8 cellular contexts compared by ENCODE assay signal in genomic region chr17:57868007-57868774, GRCh38. TPM values are rescaled to one million over a fixed set of nuclear protein-coding genes. Genes with fewer than 3 reads are reported as not detected.
A peak's percentile ranks its signal among the peaks of the same experiment; 100 is the strongest.
DNase-seq lines count a peak whose midpoint lies in the region; ATAC-seq and TF ChIP-seq lines count a peak whose summit lies in the region.

No MANE protein-coding gene starts in this region.

- H3K4me3 ChIP-seq in AG09309 (ENCODE audit: control insufficient read depth, low read depth, low read length) = no peak overlapping the region
- H3K4me3 ChIP-seq in breast epithelium = peak overlapping the region in 1 of 3 donors; percentile 4

- DNase-seq in AG09309 (ENCODE audit: low read depth) (peak; percentile 62), NOMO-1 treated with dmso at 0.1 percent for 144 hours (lab: John Stamatoyannopoulos, UW; ENCODE audit: unreplicated experiment) (peak; percentile 94), breast epithelium (ENCODE audit: low spot score in 2 of 2) (peak; percentile 71 to 81), left colon (peak; percentile 52 to 70), substantia nigra (lab: John Stamatoyannopoulos, UW) (peak in 21 of 49 donors; percentile 15 to 79 (median 53)), NCI-H187 treated with DMSO at 0.1 percent for 48 hours (lab: John Stamatoyannopoulos, UW) (no peak)

- peak; percentile 56 for TF ChIP-seq CTCF in AG09309 (IDR thresholded peaks at IDR 0.05; ENCODE audit: control insufficient read depth, insufficient read depth, low read depth, low read length, missing control alignments)
- TF ChIP-seq CTCF in breast epithelium (IDR thresholded peaks at IDR 0.05) = peak; percentile 26 to 45 (median 45)

- H3K4me1 ChIP-seq in breast epithelium = peaks cover 5 to 7% of the 10 kb centered on the region in 2 donors

- peak; percentile 84 for ATAC-seq in GM18498 (IDR thresholded peaks at IDR 0.05; ENCODE audit: unreplicated experiment)
- ATAC-seq in HG03025 (IDR thresholded peaks at IDR 0.05; ENCODE audit: low FRiP score, unreplicated experiment) = peak; percentile 75
- ATAC-seq in left colon = peak; percentile 58

- no peaks in the 10 kb centered on the region for H3K36me3 ChIP-seq in breast epithelium

- no peaks in the 10 kb centered on the region for H3K9me3 ChIP-seq in breast epithelium

- no peak for TF ChIP-seq POLR2A in breast epithelium (IDR thresholded peaks at IDR 0.05)

- H3K27ac ChIP-seq in breast epithelium = peak overlapping the region; percentile 69 to 90
- peak overlapping the region; percentile 59 for H3K27ac ChIP-seq in substantia nigra (ENCODE audit: low read depth, low read length, poor library complexity, severe bottlenecking)

- intact Hi-C loops in breast epithelium (cut with DNase I; ENCODE audit: low total_unique reads) (no loop called here), left colon (cut with DNase I, micrococcal nuclease) (loop anchor here in 1 of 2 donors (10.0 kb wide), 1 partner anchor 127 kb away; no protein-coding TSS in a partner anchor)

- no peaks in the 10 kb centered on the region for H3K27me3 ChIP-seq in breast epithelium

RNA-seq across cellular contexts. Expression of gene MRPS23, which starts 18.3 kb away (rescaled TPM):
- total RNA-seq in breast epithelium (10 to 100 TPM in 1 of 3 donors, 1 to 10 TPM in 2; 7.5 to 10.7 (median 8.2) TPM), left colon (10 to 100 TPM; 18.0 to 21.3 TPM)
